ENCODE assay signal across 8 cellular contexts in the genomic region with DNA sequence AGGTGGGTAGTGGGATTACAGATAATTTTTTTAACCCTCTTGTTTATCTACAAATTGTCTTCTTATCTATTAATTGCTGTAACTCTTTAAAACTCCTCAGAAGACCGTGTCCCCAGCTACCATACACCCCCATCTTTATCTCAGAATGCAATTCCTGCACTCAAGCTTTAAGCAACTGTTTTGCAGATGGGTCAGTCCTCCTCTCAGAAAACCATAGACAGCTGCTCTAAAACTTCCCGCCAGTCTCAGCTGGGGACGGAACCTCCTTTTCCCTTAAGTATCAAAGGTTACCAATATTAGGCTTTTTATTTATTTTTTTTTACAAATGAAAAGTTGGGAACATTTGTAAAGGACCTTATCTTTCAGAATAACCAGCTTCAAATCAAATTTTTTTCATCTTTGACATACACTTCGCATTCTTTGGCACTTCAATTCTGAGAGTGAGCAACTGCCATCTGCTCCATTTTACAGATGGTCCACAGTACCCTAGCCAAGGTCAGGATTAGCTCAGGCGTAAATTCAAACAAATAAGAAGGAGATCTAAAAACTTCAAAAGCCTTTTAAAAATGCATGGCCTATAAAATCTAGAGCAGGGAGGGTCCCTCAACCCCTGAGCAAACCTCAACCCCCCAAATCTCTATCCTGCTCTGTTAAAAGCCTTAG. TPM values are rescaled to one million over a fixed set of nuclear protein-coding genes. Genes with fewer than 3 reads are reported as not detected.
DNase-seq lines count a peak whose midpoint lies in the region; ATAC-seq and TF ChIP-seq lines count a peak whose summit lies in the region.

No MANE protein-coding gene starts in this region.

- H3K79me1 ChIP-seq in mesenchymal stem cell (replicated peaks; ENCODE audit: low read length, poor library complexity, severe bottlenecking): no peaks in the 10 kb centered on the region

- H3K4me2 ChIP-seq in mesenchymal stem cell (ENCODE audit: low read length, poor library complexity, severe bottlenecking): no peak overlapping the region

- intact Hi-C loops in left lung (cut with DNase I): no loop called here

- H2AK5ac ChIP-seq in mesenchymal stem cell (ENCODE audit: low read length, severe bottlenecking): no peak overlapping the region

- no peak overlapping the region for H3K9ac ChIP-seq in mesenchymal stem cell (ENCODE audit: low read length)

- WGBS in mesenchymal stem cell: 6% methylated on average over 2 of the region's 5 CpGs

- H3K9me3 ChIP-seq in mesenchymal stem cell (ENCODE audit: control insufficient read depth, low read length): no peaks in the 10 kb centered on the region
- H3K9me3 ChIP-seq in left lung: no peaks in the 10 kb centered on the region

- no peak overlapping the region for H2BK12ac ChIP-seq in mesenchymal stem cell (ENCODE audit: low read length in 2 of 2)

- no peaks in the 10 kb centered on the region for H3K9me3 Mint-ChIP-seq in stimulated activated naive CD8-positive, alpha-beta T cell treated with anti-CD3 and anti-CD28 coated beads, Interleukin-15, Interleukin-2, amounts not matched to agents 100 ng/mL and 50 ng/mL, for 24 hours
- no peaks in the 10 kb centered on the region for H3K9me3 Mint-ChIP-seq in natural killer cell treated with Interleukin-12 subunit alpha and Interleukin-12 subunit beta and Interleukin-15 and Interleukin-18, amount 100 ng/mL, for 72 hours

- H3K27ac ChIP-seq in cingulate gyrus (ENCODE audit: low read depth, low read length) (peak overlapping the region; percentile 90), mesenchymal stem cell (ENCODE audit: low read length, poor library complexity, severe bottlenecking) (no peak overlapping the region), left lung (no peak overlapping the region)

- peaks cover 20% of the 10 kb centered on the region for H3K4me1 Mint-ChIP-seq in stimulated activated naive CD8-positive, alpha-beta T cell treated with anti-CD3 and anti-CD28 coated beads, Interleukin-15, Interleukin-2, amounts not matched to agents 100 ng/mL and 50 ng/mL, for 24 hours (ENCODE audit: low read depth)
- peaks cover 10 to 20% of the 10 kb centered on the region in 2 donors for H3K4me1 Mint-ChIP-seq in natural killer cell treated with Interleukin-12 subunit alpha and Interleukin-12 subunit beta and Interleukin-15 and Interleukin-18, amount 100 ng/mL, for 72 hours (ENCODE audit: low read depth in 2 of 2)

- peaks cover 45% of the 10 kb centered on the region for H3K27me3 Mint-ChIP-seq in stimulated activated naive CD8-positive, alpha-beta T cell treated with anti-CD3 and anti-CD28 coated beads, Interleukin-15, Interleukin-2, amounts not matched to agents 100 ng/mL and 50 ng/mL, for 24 hours
- H3K27me3 Mint-ChIP-seq in natural killer cell treated with Interleukin-12 subunit alpha and Interleukin-12 subunit beta and Interleukin-15 and Interleukin-18, amount 100 ng/mL, for 72 hours: peaks cover 37 to 59% of the 10 kb centered on the region in 2 donors

- no peak overlapping the region for H4K8ac ChIP-seq in mesenchymal stem cell (ENCODE audit: low read length)

- H2BK5ac ChIP-seq in mesenchymal stem cell (ENCODE audit: low read depth, low read length, poor library complexity, severe bottlenecking): no peak overlapping the region

- H3K4me3 Mint-ChIP-seq in stimulated activated naive CD8-positive, alpha-beta T cell treated with anti-CD3 and anti-CD28 coated beads, Interleukin-15, Interleukin-2, amounts not matched to agents 100 ng/mL and 50 ng/mL, for 24 hours: peak overlapping the region; percentile 70
- H3K4me3 Mint-ChIP-seq in natural killer cell treated with Interleukin-12 subunit alpha and Interleukin-12 subunit beta and Interleukin-15 and Interleukin-18, amount 100 ng/mL, for 72 hours: peak overlapping the region; percentile 64

- no peak for TF ChIP-seq CTCF in left lung (IDR thresholded peaks at IDR 0.05)

- DNase-seq in stimulated activated naive CD8-positive, alpha-beta T cell treated with anti-CD3 and anti-CD28 coated beads, Interleukin-15, Interleukin-2, amounts not matched to agents 100 U/mL and 50 U/mL, for 24 hours: no peak
- DNase-seq in natural killer cell treated with Interleukin-12 subunit alpha and Interleukin-12 subunit beta and Interleukin-15 and Interleukin-18, amount 100 ng/mL, for 72 hours (ENCODE audit: low spot score): no peak
- DNase-seq in mesenchymal stem cell (no peak), left lung (no peak)

- no peaks in the 10 kb centered on the region for H3K36me3 Mint-ChIP-seq in stimulated activated naive CD8-positive, alpha-beta T cell treated with anti-CD3 and anti-CD28 coated beads, Interleukin-15, Interleukin-2, amounts not matched to agents 100 ng/mL and 50 ng/mL, for 24 hours (ENCODE audit: low read depth)
- no peaks in the 10 kb centered on the region for H3K36me3 Mint-ChIP-seq in natural killer cell treated with Interleukin-12 subunit alpha and Interleukin-12 subunit beta and Interleukin-15 and Interleukin-18, amount 100 ng/mL, for 72 hours

- no peak overlapping the region for H2AFZ ChIP-seq in mesenchymal stem cell (ENCODE audit: low read depth, low read length)

- no peak overlapping the region for H2BK15ac ChIP-seq in mesenchymal stem cell (ENCODE audit: low read depth, poor library complexity, severe bottlenecking)

- H3K18ac ChIP-seq in mesenchymal stem cell (ENCODE audit: low read depth in 1 of 2, low read length in 2 of 2): no peak overlapping the region

- H3K27me3 ChIP-seq in mesenchymal stem cell (ENCODE audit: control insufficient read depth in 1 of 2, insufficient read depth in 1 of 2, low read length in 2 of 2): peaks cover 46 to 53% of the 10 kb centered on the region in 2 experiments
- H3K27me3 ChIP-seq in left lung: peaks cover 26 to 58% of the 10 kb centered on the region in 2 donors

- no peak overlapping the region for H2BK120ac ChIP-seq in mesenchymal stem cell (ENCODE audit: low read depth, low read length)

- H3K36me3 ChIP-seq in mesenchymal stem cell (ENCODE audit: control insufficient read depth in 1 of 2, insufficient read depth in 2 of 2, low read depth in 1 of 2, low read length in 2 of 2) (no peaks in the 10 kb centered on the region), left lung (no peaks in the 10 kb centered on the region)

- no peak overlapping the region for H4K91ac ChIP-seq in mesenchymal stem cell (ENCODE audit: low read length)

- peaks cover 12% of the 10 kb centered on the region for H3K4me1 ChIP-seq in mesenchymal stem cell (ENCODE audit: control insufficient read depth, insufficient read depth, low read depth, low read length)
- peaks cover 6 to 22% of the 10 kb centered on the region in 2 donors for H3K4me1 ChIP-seq in left lung

- H3K23ac ChIP-seq in mesenchymal stem cell (ENCODE audit: low read length in 2 of 2): no peak overlapping the region

- no peak for ATAC-seq in stimulated activated naive CD8-positive, alpha-beta T cell treated with anti-CD3 and anti-CD28 coated beads, Interleukin-15, Interleukin-2, amounts not matched to agents 100 U/mL and 50 U/mL, for 24 hours
- no peak for ATAC-seq in natural killer cell treated with Interleukin-12 subunit alpha and Interleukin-12 subunit beta and Interleukin-15 and Interleukin-18, amount 100 ng/mL, for 72 hours
- ATAC-seq in HG02981 (IDR thresholded peaks at IDR 0.05; ENCODE audit: unreplicated experiment) (no peak), left lung (no peak), HG03439 (IDR thresholded peaks at IDR 0.05; ENCODE audit: unreplicated experiment) (no peak)

- no peak overlapping the region for H3K14ac ChIP-seq in mesenchymal stem cell (ENCODE audit: low read length in 2 of 2)

- H3K4me3 ChIP-seq in mesenchymal stem cell (ENCODE audit: insufficient read depth in 1 of 2, low read depth in 1 of 2, low read length in 2 of 2) (peak overlapping the region in 1 of 2 experiments; percentile 76), left lung (peak overlapping the region in 1 of 2 donors; percentile 53)

- no peak overlapping the region for H3K27ac Mint-ChIP-seq in stimulated activated naive CD8-positive, alpha-beta T cell treated with anti-CD3 and anti-CD28 coated beads, Interleukin-15, Interleukin-2, amounts not matched to agents 100 ng/mL and 50 ng/mL, for 24 hours
- no peak overlapping the region for H3K27ac Mint-ChIP-seq in natural killer cell treated with Interleukin-12 subunit alpha and Interleukin-12 subunit beta and Interleukin-15 and Interleukin-18, amount 100 ng/mL, for 72 hours

- H3K4ac ChIP-seq in mesenchymal stem cell (ENCODE audit: low read depth in 1 of 2, low read length in 2 of 2): no peak overlapping the region

RNA-seq across cellular contexts. Expression of gene GATM, which starts 1.2 kb away (rescaled TPM):
- 1 to 10 TPM; 1.4 to 1.6 TPM for total RNA-seq in natural killer cell treated with Interleukin-12 subunit alpha and Interleukin-12 subunit beta and Interleukin-15 and Interleukin-18, amount 100 ng/mL, for 72 hours
- 0.10 TPM for polyA plus RNA-seq in mesenchymal stem cell (2013, experiment 1 of 2)
- 0.12 TPM for polyA plus RNA-seq in mesenchymal stem cell (2013, experiment 2 of 2)
- 1 to 10 TPM; 5.4 to 6.8 TPM for total RNA-seq in left lung
